8 cellular contexts compared by ENCODE assay signal in the genomic region with DNA sequence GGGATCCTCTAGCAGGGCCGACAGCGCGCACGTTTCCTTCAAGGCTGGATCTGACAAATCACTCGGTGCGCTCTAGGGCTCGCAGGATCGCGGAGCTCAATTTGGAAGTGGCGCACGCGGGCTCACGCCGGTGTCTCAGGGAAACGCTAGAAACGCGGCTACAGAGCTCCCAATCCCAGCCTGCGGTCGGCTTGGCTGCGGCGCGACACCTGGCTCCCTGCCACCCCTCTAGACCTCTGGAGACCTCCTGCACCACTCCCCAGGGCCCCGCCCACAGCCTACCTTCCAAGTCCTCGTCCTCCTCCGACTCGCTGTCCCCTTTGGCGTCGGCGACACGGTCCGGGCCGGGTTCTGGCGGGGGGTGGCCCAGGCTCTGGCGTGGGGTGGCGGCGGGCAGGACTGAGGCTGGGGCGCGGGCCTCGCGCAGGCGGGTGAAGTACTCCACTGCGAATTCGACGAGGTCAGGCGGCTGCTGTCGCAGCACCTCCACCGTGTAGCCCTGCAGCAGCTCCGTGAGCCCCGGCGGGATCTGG.
DNase-seq lines count a peak whose midpoint lies in the region; ATAC-seq and TF ChIP-seq lines count a peak whose summit lies in the region.

No MANE protein-coding gene starts in this region.

- no peak for TF ChIP-seq CTCF in GM13977 (IDR thresholded peaks at IDR 0.05; ENCODE audit: extremely low read depth, insufficient read depth, missing control alignments)
- TF ChIP-seq CTCF in cardiac fibroblast (IDR thresholded peaks at IDR 0.05; ENCODE audit: low read depth, low read length), result no peak

- DNase-seq in GM13977 (ENCODE audit: low spot score) (peak; percentile 62), NCI-H2107 (lab: John Stamatoyannopoulos, UW) (peak; percentile 32), cardiac fibroblast (ENCODE audit: low read depth in 2 of 2) (peak; percentile 78 to 80), iPS-NIHi7 (ENCODE audit: extremely low spot score) (peak; percentile 76), OCI-M2 (lab: John Stamatoyannopoulos, UW; ENCODE audit: unreplicated experiment) (no peak)
- DNase-seq in activated CD4-positive, CD25-positive, alpha-beta regulatory T cell (lab: John Stamatoyannopoulos, UW), result peak; percentile 12 to 43 (median 24)

- peak overlapping the region; percentile 69 to 74 for H3K4me3 ChIP-seq in cardiac fibroblast (replicated peaks in 1 of 2; ENCODE audit: low read depth in 2 of 2, low read length in 2 of 2)
- peak overlapping the region; percentile 58 to 97 (median 74) for H3K4me3 ChIP-seq in skin epidermis

- H3K27ac ChIP-seq in skin epidermis, result peak overlapping the region; percentile 43 to 98 (median 89)

- peak; percentile 40 for ATAC-seq in HG02884 (IDR thresholded peaks at IDR 0.05; ENCODE audit: unreplicated experiment)

- in situ Hi-C loops in GM13977 (cut with MboI; ENCODE audit: low pct_unique_long_range_greater_than_20kb, low sequenced_read_pairs, unreplicated experiment), result no loop called here
